In the genomic region with DNA sequence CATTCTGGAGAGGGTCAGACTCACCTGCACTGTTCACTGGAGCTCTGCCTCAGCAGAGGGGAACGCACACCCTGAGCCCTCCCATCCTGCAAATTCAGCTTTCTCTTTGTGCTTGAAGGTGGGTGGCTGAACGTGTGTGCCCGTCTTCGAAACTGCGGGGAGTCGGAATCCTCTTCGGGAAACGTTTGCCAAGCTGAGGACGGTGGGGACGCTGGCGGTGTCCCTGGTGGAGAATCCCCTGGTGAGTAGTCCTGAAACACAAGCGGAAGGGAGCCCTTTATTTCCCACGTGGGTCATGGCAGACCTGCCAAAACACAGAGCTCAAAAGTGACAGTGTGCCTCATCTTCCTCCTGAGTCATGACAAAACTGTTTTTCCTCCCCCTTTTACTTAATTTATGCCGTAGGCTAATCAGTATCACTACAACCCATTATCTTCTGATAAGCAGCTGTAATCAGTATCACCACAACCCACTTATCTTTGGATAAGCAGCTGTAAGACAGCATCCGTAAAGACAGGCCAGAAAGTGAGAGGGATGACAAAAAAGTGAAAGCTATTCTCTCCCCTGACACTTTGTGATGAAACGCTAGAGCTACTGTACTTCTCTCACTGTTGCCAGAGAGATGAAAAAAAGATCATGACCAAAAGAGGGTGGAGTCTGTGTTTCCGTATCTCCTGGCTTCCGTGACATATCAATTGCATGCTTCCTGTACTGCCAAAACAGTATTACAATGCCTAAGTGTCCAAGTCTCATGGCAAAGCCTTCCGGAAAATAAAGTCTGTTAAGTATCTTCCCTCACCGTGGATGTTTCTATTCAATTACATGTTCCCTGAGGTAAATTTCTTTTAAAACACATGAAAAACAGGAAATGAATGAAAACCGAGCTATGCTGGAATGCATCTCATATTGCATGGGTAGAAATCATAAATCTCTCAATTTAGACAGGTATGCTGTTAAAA, we compare ENCODE assay signal across 8 cellular contexts.
DNase-seq lines count a peak whose midpoint lies in the region; ATAC-seq and TF ChIP-seq lines count a peak whose summit lies in the region.

No MANE protein-coding gene starts in this region.

- peak; percentile 91 for ATAC-seq in HG02610 (IDR thresholded peaks at IDR 0.05; ENCODE audit: unreplicated experiment)
- no peak for ATAC-seq in RWPE2 (ENCODE audit: low read depth)

- intact Hi-C loops in transverse colon (cut with DNase I; ENCODE audit: low total_unique reads) = no loop called here

- H3K27ac ChIP-seq in RWPE2 (ENCODE audit: poor library complexity, severe bottlenecking) (peak overlapping the region; percentile 5), transverse colon (peak overlapping the region in 3 of 4 donors; percentile 14 to 54 (median 29))

- in situ Hi-C loops in GM13976 (cut with MboI; ENCODE audit: low sequenced_read_pairs, unreplicated experiment) (no loop called here), transverse colon (cut with MboI; ENCODE audit: low pct_ligation_motif_present in 1 of 4, low pct_unique_long_range_greater_than_20kb in 1 of 4, low sequenced_read_pairs in 3 of 4) (no loop called here)

- no peaks in the 10 kb centered on the region for H3K27me3 Mint-ChIP-seq in mesothelial cell of epicardium (ENCODE audit: low read depth)

- DNase-seq in GM13976 (ENCODE audit: low spot score) (peak; percentile 66), RWPE2 (ENCODE audit: low spot score) (no peak), mesothelial cell of epicardium (ENCODE audit: low spot score in 2 of 2, unreplicated experiment in 2 of 2) (no peak), transverse colon (no peak), DMS79 (lab: John Stamatoyannopoulos, UW) (no peak), NCI-H2107 treated with DMSO at 0.1 percent for 48 hours (lab: John Stamatoyannopoulos, UW; ENCODE audit: unreplicated experiment) (no peak)
- DNase-seq in activated naive CD8-positive, alpha-beta T cell treated with anti-CD3 and anti-CD28 coated beads, Interleukin-2, amount 50 U/mL, for 16 hours (ENCODE audit: low read depth, low spot score) = peak; percentile 18

- H3K36me3 Mint-ChIP-seq in mesothelial cell of epicardium = peaks cover 3% of the 10 kb centered on the region

- WGBS in transverse colon (ENCODE audit: low coverage in 1 of 2), 2 donors = 52 to 64% methylated on average over 8 to 21 of the region's 21 CpGs

- H3K9me3 ChIP-seq in RWPE2 (ENCODE audit: severe bottlenecking) = no peaks in the 10 kb centered on the region
- H3K9me3 ChIP-seq in transverse colon = no peaks in the 10 kb centered on the region

- peak overlapping the region; percentile 42 for H3K4me3 Mint-ChIP-seq in mesothelial cell of epicardium

- TF ChIP-seq EP300 in transverse colon (IDR thresholded peaks at IDR 0.05; ENCODE audit: low read depth) = no peak

- peaks cover 8% of the 10 kb centered on the region for H3K4me1 ChIP-seq in RWPE2 (ENCODE audit: insufficient read depth, poor library complexity, severe bottlenecking)
- no peaks in the 10 kb centered on the region for H3K4me1 ChIP-seq in transverse colon

- H3K4me3 ChIP-seq in RWPE2 (ENCODE audit: severe bottlenecking) (no peak overlapping the region), transverse colon (peak overlapping the region in 1 of 4 donors; percentile 17)

- peak; percentile 22 for TF ChIP-seq POLR2A in transverse colon (IDR thresholded peaks at IDR 0.05)

- peaks cover 36% of the 10 kb centered on the region for H3K4me1 Mint-ChIP-seq in mesothelial cell of epicardium

- TF ChIP-seq CTCF in GM13976 (IDR thresholded peaks at IDR 0.05; ENCODE audit: borderline replicate concordance, control extremely low read depth, extremely low read depth, insufficient read depth, missing control alignments) = no peak
- no peak for TF ChIP-seq CTCF in RWPE2 (IDR thresholded peaks at IDR 0.05; ENCODE audit: poor library complexity, severe bottlenecking)
- TF ChIP-seq CTCF in mesothelial cell of epicardium (IDR thresholded peaks at IDR 0.05; ENCODE audit: unreplicated experiment) = no peak
- no peak for TF ChIP-seq CTCF in transverse colon (IDR thresholded peaks at IDR 0.05)

- peaks cover 8% of the 10 kb centered on the region for H3K9me3 Mint-ChIP-seq in mesothelial cell of epicardium

- H3K27ac Mint-ChIP-seq in mesothelial cell of epicardium = peak overlapping the region; percentile 82

- H3K27me3 ChIP-seq in RWPE2 (ENCODE audit: insufficient read depth, poor library complexity, severe bottlenecking) (no peaks in the 10 kb centered on the region), transverse colon (no peaks in the 10 kb centered on the region)

- H3K36me3 ChIP-seq in RWPE2 (ENCODE audit: low read depth) (no peaks in the 10 kb centered on the region), transverse colon (peaks cover 0 to 5% (median 0%) of the 10 kb centered on the region in 4 donors)

Comparison
In these comparisons a context has a peak if more than half of its experiments do, and no peak if none do; other contexts are left out.
1. DNase-seq: peak in GM13976 (single experiment) and activated naive CD8-positive, alpha-beta T cell treated with anti-CD3 and anti-CD28 coated beads, Interleukin-2, amount 50 U/mL, for 16 hours (single experiment); none in RWPE2 (single experiment), mesothelial cell of epicardium (0 of 2), transverse colon (single experiment), DMS79 (single experiment) and NCI-H2107 treated with DMSO at 0.1 percent for 48 hours (single experiment).